Comparison of ENCODE assay signal across 13 cellular contexts in the genomic region with DNA sequence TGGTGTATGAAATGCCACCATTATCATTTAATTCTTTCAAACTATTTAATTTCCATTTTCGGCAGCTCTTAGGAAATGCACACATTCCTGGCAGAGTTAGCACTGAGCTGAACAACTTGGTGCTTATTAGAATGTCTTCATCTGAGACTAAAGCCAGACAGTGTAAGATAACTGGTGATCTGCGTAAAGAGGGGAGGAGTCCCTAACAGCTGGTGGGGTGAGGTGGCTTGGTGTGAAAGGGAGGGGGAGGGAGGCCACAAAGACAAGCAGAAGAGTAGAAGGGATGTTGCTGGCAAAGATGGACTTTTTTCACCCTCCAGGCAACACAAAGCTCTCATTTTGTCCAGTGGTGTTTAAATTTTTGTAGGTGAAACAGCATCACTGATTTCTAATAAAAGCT.
DNase-seq lines count a peak whose midpoint lies in the region; ATAC-seq and TF ChIP-seq lines count a peak whose summit lies in the region.
"Had no signal": no experiment of that assay in that cellular context is flagged by ENCODE, and none has a peak within 500 bp of the region (broad histone marks: within the 10 kb centered on the region; RNA-seq: fewer than 3 reads in every experiment).

No MANE protein-coding gene starts in this region.

- H3K4me3 Mint-ChIP-seq in progenitor cell of endocrine pancreas (ENCODE audit: low read depth) = no peak overlapping the region
- H3K4me3 Mint-ChIP-seq in activated CD8-positive, alpha-beta T cell treated with anti-CD3 and anti-CD28 coated beads for 36 hours = no peak overlapping the region
- H3K4me3 Mint-ChIP-seq: activated T-cell treated with anti-CD3 and anti-CD28 coated beads, Interleukin-2, amount 50 U/mL, for 72 hours; dendritic cell treated with granulocyte-macrophage colony-stimulating factor and Interleukin-4, amounts not matched to agents 40 ng/mL and 50 ng/mL, for 4 days had no signal

- TF ChIP-seq CTCF in HEK293 (tag by site-specific recombination; IDR thresholded peaks at IDR 0.05) = no peak
- no peak for TF ChIP-seq CTCF in progenitor cell of endocrine pancreas (IDR thresholded peaks at IDR 0.05; ENCODE audit: unreplicated experiment)
- no peak for TF ChIP-seq CTCF in coronary artery (IDR thresholded peaks at IDR 0.05)
- TF ChIP-seq CTCF in activated CD8-positive, alpha-beta T cell treated with anti-CD3 and anti-CD28 coated beads for 36 hours (IDR thresholded peaks at IDR 0.05) = no peak

- H3K27ac ChIP-seq in HEK293 (ENCODE audit: extremely low read depth, low read depth, low read length) (peak overlapping the region; percentile 64), iPS-20b (ENCODE audit: low read length) (no peak overlapping the region), coronary artery (no peak overlapping the region)
- H3K27ac ChIP-seq: BLaER1, right lobe of liver had no signal

- no peaks in the 10 kb centered on the region for H3K36me3 ChIP-seq in HEK293 (ENCODE audit: control insufficient read depth in 2 of 2, insufficient read depth in 1 of 2, low read length in 2 of 2)
- H3K36me3 ChIP-seq in iPS-20b (ENCODE audit: insufficient read depth, low read depth, low read length) = no peaks in the 10 kb centered on the region
- H3K36me3 ChIP-seq: BLaER1, right lobe of liver had no signal

- ATAC-seq in activated CD8-positive, alpha-beta T cell treated with anti-CD3 and anti-CD28 coated beads for 36 hours = no peak
- ATAC-seq: activated T-cell treated with anti-CD3 and anti-CD28 coated beads, Interleukin-2, amount 50 U/mL, for 72 hours had no signal

- H3K9me3 Mint-ChIP-seq in progenitor cell of endocrine pancreas (ENCODE audit: low read depth) = no peaks in the 10 kb centered on the region
- no peaks in the 10 kb centered on the region for H3K9me3 Mint-ChIP-seq in activated CD8-positive, alpha-beta T cell treated with anti-CD3 and anti-CD28 coated beads for 36 hours
- H3K9me3 Mint-ChIP-seq: activated T-cell treated with anti-CD3 and anti-CD28 coated beads, Interleukin-2, amount 50 U/mL, for 72 hours; dendritic cell treated with granulocyte-macrophage colony-stimulating factor and Interleukin-4, amounts not matched to agents 40 ng/mL and 50 ng/mL, for 4 days had no signal

- no peak overlapping the region for H3K4me3 ChIP-seq in HEK293 (ENCODE audit: low read depth, low read length)
- H3K4me3 ChIP-seq in iPS-20b (ENCODE audit: low read length) = peak overlapping the region; percentile 29; the same call in 1 of the 2 replicates
- H3K4me3 ChIP-seq in coronary artery = no peak overlapping the region
- H3K4me3 ChIP-seq: BLaER1, right lobe of liver had no signal

- DNase-seq in astrocyte of the hippocampus (ENCODE audit: low read depth, low spot score) (peak; percentile 14), progenitor cell of endocrine pancreas (ENCODE audit: low spot score, unreplicated experiment) (no peak), coronary artery (ENCODE audit: low spot score) (no peak), KG1 (lab: John Stamatoyannopoulos, UW) (no peak), CD1c-positive myeloid dendritic cell (ENCODE audit: extremely low spot score) (no peak)
- no peak for DNase-seq in activated CD8-positive, alpha-beta T cell treated with anti-CD3 and anti-CD28 coated beads for 36 hours
- DNase-seq: activated T-cell treated with anti-CD3 and anti-CD28 coated beads, Interleukin-2, amount 50 U/mL, for 72 hours; right lobe of liver; T1000 had no signal

- no peaks in the 10 kb centered on the region for H3K27me3 ChIP-seq in iPS-20b (ENCODE audit: insufficient read depth, low read length)
- H3K27me3 ChIP-seq: BLaER1, right lobe of liver had no signal

- POLR2A ChIA-PET in HEK293 (lab: Yijun Ruan, JAX) = interaction anchor here (0.5 to 1.2 kb wide), 2 partner anchors 22 to 41 kb away, joined by 3 to 4 read pairs; no protein-coding TSS in a partner anchor
- POLR2A ChIA-PET in activated CD8-positive, alpha-beta T cell treated with anti-CD3 and anti-CD28 coated beads for 36 hours (lab: Charles Lee) = interaction anchor here (1.0 kb wide), 1 partner anchor 34 kb away, joined by 3 read pairs; no protein-coding TSS in a partner anchor

- peak overlapping the region; percentile 17; the same call in 1 of the 2 replicates for H3K9ac ChIP-seq in iPS-20b (ENCODE audit: low read depth, low read length)
- H3K9ac ChIP-seq: BLaER1 had no signal

- H3K27ac Mint-ChIP-seq in progenitor cell of endocrine pancreas = peak overlapping the region; percentile 15
- H3K27ac Mint-ChIP-seq in activated CD8-positive, alpha-beta T cell treated with anti-CD3 and anti-CD28 coated beads for 36 hours = no peak overlapping the region
- H3K27ac Mint-ChIP-seq: activated T-cell treated with anti-CD3 and anti-CD28 coated beads, Interleukin-2, amount 50 U/mL, for 72 hours; dendritic cell treated with granulocyte-macrophage colony-stimulating factor and Interleukin-4, amounts not matched to agents 40 ng/mL and 50 ng/mL, for 4 days had no signal

- no peaks in the 10 kb centered on the region for H3K9me3 ChIP-seq in HEK293 (ENCODE audit: control insufficient read depth, insufficient read depth, low read depth, low read length)
- H3K9me3 ChIP-seq in iPS-20b (ENCODE audit: insufficient read depth, low read depth, low read length) = no peaks in the 10 kb centered on the region
- H3K9me3 ChIP-seq: BLaER1, right lobe of liver had no signal

- H3K4me1 ChIP-seq in HEK293 (ENCODE audit: control insufficient read depth, insufficient read depth, low read length) (peaks cover 52% of the 10 kb centered on the region), iPS-20b (ENCODE audit: insufficient read depth, low read length) (peaks cover 21% of the 10 kb centered on the region)
- H3K4me1 ChIP-seq: BLaER1, right lobe of liver had no signal

- peaks cover 39% of the 10 kb centered on the region for H3K4me1 Mint-ChIP-seq in progenitor cell of endocrine pancreas (ENCODE audit: low read depth)
- H3K4me1 Mint-ChIP-seq in activated CD8-positive, alpha-beta T cell treated with anti-CD3 and anti-CD28 coated beads for 36 hours (ENCODE audit: low read depth) = no peaks in the 10 kb centered on the region

- intact Hi-C loops in activated CD8-positive, alpha-beta T cell treated with anti-CD3 and anti-CD28 coated beads for 36 hours (cut with micrococcal nuclease) = no loop called here

- H3K36me3 Mint-ChIP-seq in progenitor cell of endocrine pancreas (ENCODE audit: insufficient read depth) = no peaks in the 10 kb centered on the region
- no peaks in the 10 kb centered on the region for H3K36me3 Mint-ChIP-seq in activated CD8-positive, alpha-beta T cell treated with anti-CD3 and anti-CD28 coated beads for 36 hours (ENCODE audit: low read depth)

- H3K27me3 Mint-ChIP-seq in progenitor cell of endocrine pancreas = no peaks in the 10 kb centered on the region
- H3K27me3 Mint-ChIP-seq in activated CD8-positive, alpha-beta T cell treated with anti-CD3 and anti-CD28 coated beads for 36 hours = peaks cover 9% of the 10 kb centered on the region
- H3K27me3 Mint-ChIP-seq: dendritic cell treated with granulocyte-macrophage colony-stimulating factor and Interleukin-4, amounts not matched to agents 40 ng/mL and 50 ng/mL, for 4 days had no signal

- CTCF ChIA-PET in HEK293 (lab: Yijun Ruan, JAX) = interaction anchor here (0.6 to 4.8 kb wide), 16 partner anchors 8 to 1574 kb away, joined by 3 to 22 read pairs (median 3); no protein-coding TSS in a partner anchor
- CTCF ChIA-PET in activated CD8-positive, alpha-beta T cell treated with anti-CD3 and anti-CD28 coated beads for 36 hours (lab: Charles Lee) = interaction anchor here (0.9 to 2.7 kb wide), 7 partner anchors 9 to 472 kb away, joined by 3 to 18 read pairs (median 7); no protein-coding TSS in a partner anchor

TF ChIP-seq in HEK293, 187 proteins besides CTCF, POLR2A, EP300 and RAD21 (continues in another document):
- TF ChIP-seq, protein P1, sequence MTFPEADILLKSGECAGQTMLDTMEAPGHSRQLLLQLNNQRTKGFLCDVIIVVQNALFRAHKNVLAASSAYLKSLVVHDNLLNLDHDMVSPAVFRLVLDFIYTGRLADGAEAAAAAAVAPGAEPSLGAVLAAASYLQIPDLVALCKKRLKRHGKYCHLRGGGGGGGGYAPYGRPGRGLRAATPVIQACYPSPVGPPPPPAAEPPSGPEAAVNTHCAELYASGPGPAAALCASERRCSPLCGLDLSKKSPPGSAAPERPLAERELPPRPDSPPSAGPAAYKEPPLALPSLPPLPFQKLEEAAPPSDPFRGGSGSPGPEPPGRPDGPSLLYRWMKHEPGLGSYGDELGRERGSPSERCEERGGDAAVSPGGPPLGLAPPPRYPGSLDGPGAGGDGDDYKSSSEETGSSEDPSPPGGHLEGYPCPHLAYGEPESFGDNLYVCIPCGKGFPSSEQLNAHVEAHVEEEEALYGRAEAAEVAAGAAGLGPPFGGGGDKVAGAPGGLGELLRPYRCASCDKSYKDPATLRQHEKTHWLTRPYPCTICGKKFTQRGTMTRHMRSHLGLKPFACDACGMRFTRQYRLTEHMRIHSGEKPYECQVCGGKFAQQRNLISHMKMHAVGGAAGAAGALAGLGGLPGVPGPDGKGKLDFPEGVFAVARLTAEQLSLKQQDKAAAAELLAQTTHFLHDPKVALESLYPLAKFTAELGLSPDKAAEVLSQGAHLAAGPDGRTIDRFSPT (tag by site-specific recombination; IDR thresholded peaks at IDR 0.05) = no peak
- 0 out of 2 replicates have a peak, but pooled peaks have one; percentile 24 for TF ChIP-seq ZNF335 (tag by site-specific recombination; conservative IDR thresholded peaks at IDR 0.05)
- TF ChIP-seq SP7 (tag by site-specific recombination; IDR thresholded peaks at IDR 0.05) = peak; percentile 52
- no peak for TF ChIP-seq BCL11B (tag by site-specific recombination; IDR thresholded peaks at IDR 0.05; ENCODE audit: low read depth)
- TF ChIP-seq ZFP41 (tag by site-specific recombination; IDR thresholded peaks at IDR 0.05; ENCODE audit: borderline replicate concordance) = no peak
- TF ChIP-seq ZSCAN30 (tag by site-specific recombination; IDR thresholded peaks at IDR 0.05) = no peak
